7 cellular contexts compared by ENCODE assay signal in the genomic region with DNA sequence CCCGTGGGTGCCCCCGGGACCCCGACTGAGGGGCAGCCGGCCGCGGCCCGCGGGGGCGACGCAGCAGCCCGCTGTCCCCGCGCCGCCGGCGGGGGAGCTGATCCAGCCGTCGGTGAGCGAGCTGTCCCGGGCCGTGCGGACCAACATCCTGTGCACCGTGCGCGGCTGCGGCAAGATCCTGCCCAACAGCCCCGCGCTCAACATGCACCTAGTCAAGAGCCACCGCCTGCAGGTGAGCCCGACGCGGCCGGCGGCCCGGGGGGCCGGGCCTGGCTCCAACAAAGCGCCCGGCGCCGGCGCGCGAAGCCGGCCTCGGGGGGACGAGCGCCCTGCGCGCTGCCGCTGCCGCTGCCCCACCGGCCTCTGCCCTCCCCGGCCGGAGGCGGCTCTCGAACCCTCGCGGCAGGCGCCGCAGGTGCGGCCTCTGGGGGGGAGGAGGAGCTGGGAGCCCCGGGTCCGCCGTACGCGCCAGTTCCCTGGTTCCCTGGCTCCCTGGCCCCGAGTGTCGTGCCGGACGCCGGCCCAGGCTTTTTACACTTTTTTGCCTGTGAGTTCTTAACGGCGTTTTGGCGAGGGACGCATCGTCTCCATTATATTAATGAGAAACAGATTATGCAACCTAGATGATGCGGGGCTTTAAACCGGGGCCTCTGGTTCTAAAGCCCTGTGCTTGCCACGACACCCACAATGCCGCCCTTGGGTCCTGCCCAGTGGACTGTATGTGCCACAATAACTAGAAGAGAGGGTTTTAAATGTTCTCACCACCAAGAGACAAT. TPM values are rescaled to one million over a fixed set of nuclear protein-coding genes. Genes with fewer than 3 reads are reported as not detected.
DNase-seq lines count a peak whose midpoint lies in the region; ATAC-seq, FAIRE-seq and TF ChIP-seq lines count a peak whose summit lies in the region.

No MANE protein-coding gene starts in this region.

- 0 to 1% (median 0%) methylated on average over 45 to 80 of the region's 80 CpGs for WGBS in ovary, 3 donors
- WGBS in urinary bladder: under 1% methylated on average over 80 of the region's 80 CpGs

- H3K36me3 ChIP-seq in ovary (no peaks in the 10 kb centered on the region), urinary bladder (ENCODE audit: insufficient read depth) (no peaks in the 10 kb centered on the region)

- TF ChIP-seq EP300 in ovary (IDR thresholded peaks at IDR 0.05): no peak

- peak overlapping the region; percentile 76 for H3K4me3 ChIP-seq in ovary
- peak overlapping the region; percentile 96 for H3K4me3 ChIP-seq in urinary bladder (ENCODE audit: low read depth, low read length)

- intact Hi-C loops in ovary (cut with DNase I): loop anchor here in 1 of 4 donors (10.0 kb wide), 1 partner anchor 709 kb away; no protein-coding TSS in a partner anchor

- no peaks in the 10 kb centered on the region for H3K9me3 ChIP-seq in ovary

- ATAC-seq in HG02588 (IDR thresholded peaks at IDR 0.05; ENCODE audit: unreplicated experiment): peak; percentile 51

- H3K27me3 ChIP-seq in ovary: no peaks in the 10 kb centered on the region

- no peak for TF ChIP-seq CTCF in ovary (IDR thresholded peaks at IDR 0.05)

- TF ChIP-seq POLR2A in ovary (IDR thresholded peaks at IDR 0.05): no peak

- peak; percentile 12 for DNase-seq in GM18507 (ENCODE audit: extremely low spot score, insufficient read length, low read depth)
- DNase-seq in NCI-H2171 (lab: John Stamatoyannopoulos, UW): peak; percentile 29
- DNase-seq in activated gamma-delta T cell treated with Interleukin-2 at 50 U/mL for 16 hours: peak; percentile 33
- DNase-seq in germinal center (ENCODE audit: low spot score): peak; percentile 65
- peak in 3 of 5 donors; percentile 25 to 44 (median 42) for DNase-seq in ovary

- FAIRE-seq in GM18507 (lab: Jason Lieb, UNC): no peak

- no peak overlapping the region for H3K27ac ChIP-seq in ovary
- peak overlapping the region; percentile 69 for H3K27ac ChIP-seq in urinary bladder (ENCODE audit: low read depth)

- peaks cover 7% of the 10 kb centered on the region for H3K4me1 ChIP-seq in ovary (ENCODE audit: insufficient read depth)
- H3K4me1 ChIP-seq in urinary bladder (ENCODE audit: insufficient read depth): no peaks in the 10 kb centered on the region

RNA-seq across cellular contexts. Expression of gene ATMIN, which starts 0.5 kb away (rescaled TPM):
- total RNA-seq in ovary (10 to 100 TPM; 19.2 to 35.0 (median 33.8) TPM), urinary bladder (44.1 TPM)
- polyA plus RNA-seq in ovary (10 to 100 TPM; 15.6 to 39.5 TPM), urinary bladder (26.7 TPM)

RNA-seq across cellular contexts. Expression of gene CENPN, which starts 29.1 kb away (rescaled TPM):
- total RNA-seq in ovary (1 to 10 TPM; 1.4 to 4.0 (median 2.8) TPM), urinary bladder (37.5 TPM)
- polyA plus RNA-seq in ovary (1 to 10 TPM; 2.0 to 8.2 TPM), urinary bladder (3.4 TPM)

RNA-seq across cellular contexts. Expression of gene CMC2, which starts 29.5 kb away (rescaled TPM):
- 10 to 100 TPM; 19.1 to 41.1 (median 25.9) TPM for total RNA-seq in ovary
- 10 to 100 TPM; 24.3 to 39.6 TPM for polyA plus RNA-seq in ovary
- 26.2 TPM for total RNA-seq in urinary bladder
- polyA plus RNA-seq in urinary bladder: 70.3 TPM

RNA-seq across cellular contexts. Expression of gene C16orf46, which starts 40.9 kb away (rescaled TPM):
- total RNA-seq in ovary (1 to 10 TPM in 4 of 7 donors, under 1 TPM in 2, not detected in 1; 0.36 to 3.8 (median 1.1) TPM), urinary bladder (0.63 TPM)
- polyA plus RNA-seq in ovary (under 1 TPM; 0.37 to 0.44 TPM), urinary bladder (2.4 TPM)

Comparison
In these comparisons a context has a peak if more than half of its experiments do, and no peak if none do; other contexts are left out.
1. DNase-seq: peak in every context shown above with its lines; median percentile 65 in germinal center; 42 in ovary; 33 in activated gamma-delta T cell treated with Interleukin-2 at 50 U/mL for 16 hours; 29 in NCI-H2171; 12 in GM18507.